Comparison of ENCODE assay signal across 8 cellular contexts in genomic region chr7:100476903-100477870, GRCh38. TPM values are rescaled to one million over a fixed set of nuclear protein-coding genes. Genes with fewer than 3 reads are reported as not detected.
DNase-seq lines count a peak whose midpoint lies in the region; ATAC-seq and TF ChIP-seq lines count a peak whose summit lies in the region.

No MANE protein-coding gene starts in this region.

- H3K27me3 Mint-ChIP-seq in MCF 10A (ENCODE audit: insufficient read depth, unreplicated experiment), result no peaks in the 10 kb centered on the region

- ATAC-seq in GM19455 (IDR thresholded peaks at IDR 0.05; ENCODE audit: unreplicated experiment) (no peak), HG03378 (IDR thresholded peaks at IDR 0.05; ENCODE audit: unreplicated experiment) (no peak)

- no peak overlapping the region for H2AFZ ChIP-seq in OCI-LY3 (ENCODE audit: low read depth, low read length)

- H4K20me1 ChIP-seq in OCI-LY3 (ENCODE audit: insufficient read depth, low read length), result peaks cover 30% of the 10 kb centered on the region

- DNase-seq in COLO668 (lab: John Stamatoyannopoulos, UW; ENCODE audit: unreplicated experiment) (peak; percentile 22), MCF 10A (ENCODE audit: unreplicated experiment) (no peak), tibial nerve (ENCODE audit: low spot score in 2 of 2) (no peak), ecto neural progenitor cell (ENCODE audit: low spot score) (no peak)

- H3K27me3 ChIP-seq in OCI-LY3 (ENCODE audit: low read depth, low read length), result no peaks in the 10 kb centered on the region
- H3K27me3 ChIP-seq in tibial nerve, result no peaks in the 10 kb centered on the region

- POLR2A ChIA-PET in MCF 10A (lab: Yijun Ruan, JAX), result interaction anchor here (0.6 to 3.0 kb wide), 8 partner anchors 39 to 109 kb away, joined by 3 to 18 read pairs (median 8); partner anchors contain the start of genes AGFG2, FBXO24 and LRCH4

- no peak for TF ChIP-seq EP300 in tibial nerve (IDR thresholded peaks at IDR 0.05)

- peak overlapping the region; percentile 65 for H3K27ac Mint-ChIP-seq in MCF 10A (ENCODE audit: low read depth, unreplicated experiment)

- peak overlapping the region; percentile 82 for H3K9ac ChIP-seq in OCI-LY3 (ENCODE audit: low read length)

- TF ChIP-seq POLR2A in tibial nerve (IDR thresholded peaks at IDR 0.05), result no peak

- peaks cover 26% of the 10 kb centered on the region for H3K79me2 ChIP-seq in OCI-LY3 (ENCODE audit: low read length)

- TF ChIP-seq CTCF in OCI-LY3 (IDR thresholded peaks at IDR 0.05; ENCODE audit: low read depth, low read length) (no peak; the same call in 1 of the 2 replicates), MCF 10A (IDR thresholded peaks at IDR 0.05; ENCODE audit: unreplicated experiment) (peak; percentile 13), tibial nerve (IDR thresholded peaks at IDR 0.05) (peak in 4 of 5 experiments; percentile 5 to 19 (median 13))

- H3K36me3 ChIP-seq in OCI-LY3 (replicated peaks; ENCODE audit: low read depth, low read length) (peaks cover 19% of the 10 kb centered on the region), mesodermal cell (ENCODE audit: control insufficient read depth, insufficient read depth, low read length) (peaks cover 22% of the 10 kb centered on the region), tibial nerve (peaks cover 0 to 33% (median 0%) of the 10 kb centered on the region in 3 donors)

- no peaks in the 10 kb centered on the region for H3K9me3 ChIP-seq in OCI-LY3 (ENCODE audit: insufficient read depth, low read length)
- H3K9me3 ChIP-seq in mesodermal cell (ENCODE audit: control insufficient read depth, low read length), result no peaks in the 10 kb centered on the region
- no peaks in the 10 kb centered on the region for H3K9me3 ChIP-seq in tibial nerve

- H3K9me3 Mint-ChIP-seq in MCF 10A (ENCODE audit: unreplicated experiment), result no peaks in the 10 kb centered on the region

- H3K4me3 Mint-ChIP-seq in MCF 10A (ENCODE audit: unreplicated experiment), result peak overlapping the region; percentile 93

- 63 to 64% methylated on average over 16 to 27 of the region's 30 CpGs for WGBS in mesodermal cell (ENCODE audit: insufficient coverage in 2 of 2), 2 experiments
- WGBS in tibial nerve, 2 donors, result 2 to 4% methylated on average over 26 to 29 of the region's 30 CpGs

- H3K4me2 ChIP-seq in OCI-LY3 (ENCODE audit: low read length), result peak overlapping the region; percentile 90

- intact Hi-C loops in MCF 10A (cut with micrococcal nuclease), result loop anchor here (5.0 kb wide), 1 partner anchor 195 kb away; the partner anchor contains the start of gene GNB2

- peaks cover 17% of the 10 kb centered on the region for H3K36me3 Mint-ChIP-seq in MCF 10A (ENCODE audit: insufficient read depth, unreplicated experiment)

- peaks cover 41% of the 10 kb centered on the region for H3K4me1 ChIP-seq in OCI-LY3 (ENCODE audit: low read length)
- peaks cover 28% of the 10 kb centered on the region for H3K4me1 ChIP-seq in mesodermal cell (ENCODE audit: control insufficient read depth, insufficient read depth, low read length, poor library complexity, severe bottlenecking)
- H3K4me1 ChIP-seq in tibial nerve, result peaks cover 4 to 74% (median 56%) of the 10 kb centered on the region in 4 donors

- peaks cover 12% of the 10 kb centered on the region for H3K4me1 Mint-ChIP-seq in MCF 10A (ENCODE audit: insufficient read depth, unreplicated experiment)

- peak overlapping the region; percentile 95 for H3K4me3 ChIP-seq in OCI-LY3 (ENCODE audit: low read length)
- peak overlapping the region; percentile 90 for H3K4me3 ChIP-seq in mesodermal cell (ENCODE audit: extremely low read depth, insufficient read depth, low read length, poor library complexity, severe bottlenecking)
- peak overlapping the region; percentile 84 to 99 (median 92) for H3K4me3 ChIP-seq in tibial nerve

- BruUV-seq in MCF 10A (replicated peaks; lab: Mats Ljungman, UMichigan), result no TSS peak

- CTCF ChIA-PET in MCF 10A (lab: Yijun Ruan, JAX), result interaction anchor here (0.5 to 4.8 kb wide), 12 partner anchors 8 to 856 kb away, joined by 3 to 45 read pairs (median 4); no protein-coding TSS in a partner anchor

- H3K27ac ChIP-seq in OCI-LY3 (ENCODE audit: low read length), result peak overlapping the region; percentile 74; the same call in 1 of the 2 replicates
- H3K27ac ChIP-seq in mesodermal cell (ENCODE audit: low read depth, low read length, severe bottlenecking), result no peak overlapping the region
- H3K27ac ChIP-seq in tibial nerve, result peak overlapping the region; percentile 88 to 98 (median 94)

RNA-seq across cellular contexts. Expression of gene TSC22D4, which starts 1.8 kb away (rescaled TPM):
- total RNA-seq in MCF 10A (2022) (36.0 and 43.8 TPM in 2 replicates), tibial nerve (100 to 1,000 TPM; 154 to 224 (median 188) TPM)
- 57.9 TPM for polyA plus RNA-seq in mesodermal cell (2013, experiment 1 of 2)
- 45.5 TPM for polyA plus RNA-seq in mesodermal cell (2013, experiment 2 of 2)

RNA-seq across cellular contexts. Expression of gene NYAP1, which starts 6.5 kb away (rescaled TPM):
- total RNA-seq in MCF 10A (2022), result 0.21 TPM in 1 of 2 replicates, not detected in the other
- polyA plus RNA-seq in mesodermal cell (2013, experiment 1 of 2), result 6.7 TPM
- 5.7 TPM for polyA plus RNA-seq in mesodermal cell (2013, experiment 2 of 2)
- total RNA-seq in tibial nerve, result 10 to 100 TPM in 3 of 4 donors, 1 to 10 TPM in 1; 8.8 to 21.3 (median 11.4) TPM

RNA-seq across cellular contexts. Expression of gene SPACDR, which starts 13.1 kb away (rescaled TPM):
- total RNA-seq in MCF 10A (2022), result 0.49 and 0.74 TPM in 2 replicates
- polyA plus RNA-seq in mesodermal cell (2013, experiment 1 of 2), result 2.0 TPM
- polyA plus RNA-seq in mesodermal cell (2013, experiment 2 of 2), result 2.2 TPM
- 1 to 10 TPM in 3 of 4 donors, not detected in 1; 1.5 to 2.1 (median 1.8) TPM for total RNA-seq in tibial nerve

RNA-seq across cellular contexts. Expression of gene PPP1R35, which starts 40.9 kb away (rescaled TPM):
- 38.5 and 45.3 TPM in 2 replicates for total RNA-seq in MCF 10A (2022)
- 42.0 TPM for polyA plus RNA-seq in mesodermal cell (2013, experiment 1 of 2)
- 34.5 TPM for polyA plus RNA-seq in mesodermal cell (2013, experiment 2 of 2)
- total RNA-seq in tibial nerve, result 10 to 100 TPM; 44.3 to 85.8 (median 53.3) TPM

RNA-seq across cellular contexts. Expression of gene MEPCE, which starts 47.6 kb away (rescaled TPM):
- total RNA-seq in MCF 10A (2022) (42.8 and 59.9 TPM in 2 replicates), tibial nerve (10 to 100 TPM; 39.5 to 50.2 (median 46.6) TPM)
- 26.0 TPM for polyA plus RNA-seq in mesodermal cell (2013, experiment 1 of 2)
- 26.0 TPM for polyA plus RNA-seq in mesodermal cell (2013, experiment 2 of 2)
